In genomic region chr4:167415461-167415860, GRCh38 we compare ENCODE assay signal across 33 cellular contexts.
"Had no signal": no experiment of that assay in that cellular context is flagged by ENCODE, and none has a peak within 500 bp of the region (broad histone marks: within the 10 kb centered on the region; RNA-seq: fewer than 3 reads in every experiment).

No MANE protein-coding gene starts in this region.

- H3K27ac ChIP-seq: adrenal gland, body of pancreas, brain microvascular endothelial cell, breast epithelium, VCaP had no signal

- ATAC-seq: activated CD8-positive, alpha-beta T cell treated with anti-CD3 and anti-CD28 coated beads for 36 hours; activated naive CD4-positive, alpha-beta T cell treated with anti-CD3 and anti-CD28 coated beads, Interleukin-2, amount 50 U/mL, for 72 hours; activated T-cell treated with anti-CD3 and anti-CD28 coated beads, Interleukin-2, amount 50 U/mL, for 4 hours; activated T-cell treated with anti-CD3 and anti-CD28 coated beads, Interleukin-2, amount 50 U/mL, for 72 hours; activated T-helper 17 cell treated with anti-CD3 and anti-CD28 coated beads, Interleukin-2, amount 50 U/mL, for 72 hours; body of pancreas had no signal

- H3K27me3 ChIP-seq: adrenal gland, body of pancreas, brain microvascular endothelial cell, breast epithelium had no signal

- H3K4me1 ChIP-seq: adrenal gland, body of pancreas, breast epithelium had no signal

- H3K36me3 ChIP-seq: adrenal gland, brain microvascular endothelial cell, breast epithelium had no signal

- DNase-seq: activated B cell treated with CpG ODN at 0.5 μM for 24 hours; activated CD4-positive, alpha-beta memory T cell treated with anti-CD3 and anti-CD28 coated beads for 36 hours; activated CD4-positive, alpha-beta T cell treated with anti-CD3 and anti-CD28 coated beads for 4 hours; activated CD4-positive, alpha-beta T cell treated with anti-CD3 and anti-CD28 coated beads, Interleukin-2, amount 10 ng/mL, durations not matched to agents 24 days and 14 days; activated CD4-positive, alpha-beta T cell treated with anti-CD3 and anti-CD28 coated beads, Interleukin-2, amount 50 U/mL, for 1 hour; activated CD4-positive, alpha-beta T cell treated with anti-CD3 and anti-CD28 coated beads, Interleukin-2, amount 50 U/mL, for 4 hours; activated CD4-positive, CD25-positive, alpha-beta regulatory T cell treated with anti-CD3 and anti-CD28 coated beads, Interleukin-2, amount 50 U/mL, for 72 hours; activated CD8-positive, alpha-beta memory T cell treated with anti-CD3 and anti-CD28 coated beads, Interleukin-2, amount 50 U/mL, for 4 hours; activated CD8-positive, alpha-beta T cell treated with anti-CD3 and anti-CD28 coated beads for 36 hours; activated effector memory CD4-positive, alpha-beta T cell treated with anti-CD3 and anti-CD28 coated beads, Interleukin-2, amount 50 U/mL, for 16 hours; activated gamma-delta T cell treated with Interleukin-2 at 50 U/mL for 16 hours; activated naive CD4-positive, alpha-beta T cell; activated naive CD4-positive, alpha-beta T cell treated with anti-CD3 and anti-CD28 coated beads for 36 hours; activated naive CD4-positive, alpha-beta T cell treated with anti-CD3 and anti-CD28 coated beads, Interleukin-2, amount 50 U/mL, for 16 hours; activated naive CD8-positive, alpha-beta T cell treated with anti-CD3 and anti-CD28 coated beads for 36 hours; activated T-cell treated with anti-CD3 and anti-CD28 coated beads for 4 hours; activated T-cell treated with anti-CD3 and anti-CD28 coated beads, Interleukin-2, amount 50 U/mL, for 1 hour; activated T-cell treated with anti-CD3 and anti-CD28 coated beads, Interleukin-2, amount 50 U/mL, for 4 hours; activated T-cell treated with anti-CD3 and anti-CD28 coated beads, Interleukin-2, amount 50 U/mL, for 72 hours; adrenal gland; amniotic stem cell; aorta; body of pancreas; brain microvascular endothelial cell; central memory CD4-positive, alpha-beta T cell; T-helper 2 cell; T-helper 9 cell had no signal

- H3K9me3 ChIP-seq: adrenal gland, body of pancreas, breast epithelium had no signal

- H3K4me3 ChIP-seq: adrenal gland, body of pancreas, breast epithelium had no signal

- FAIRE-seq: astrocyte, TTC549 had no signal
